Comparison of ENCODE assay signal across 8 cellular contexts in genomic region chr19:52028780-52029123, GRCh38. TPM values are rescaled to one million over a fixed set of nuclear protein-coding genes. Genes with fewer than 3 reads are reported as not detected.
DNase-seq lines count a peak whose midpoint lies in the region; ATAC-seq and TF ChIP-seq lines count a peak whose summit lies in the region.

No MANE protein-coding gene starts in this region.

- H3K4me2 ChIP-seq in DND-41 (ENCODE audit: insufficient read depth, low read length) (peak overlapping the region; percentile 66), OCI-LY7 (ENCODE audit: low read length) (peak overlapping the region; percentile 62)

- POLR2A ChIA-PET in HEK293 (lab: Yijun Ruan, JAX) (interaction anchor here (1.0 to 1.7 kb wide), 4 partner anchors 9 to 161 kb away, joined by 4 to 8 read pairs (median 7); partner anchors contain the start of genes PPP2R1A, ZNF432 and ZNF615), OCI-LY7 (lab: Charles Lee) (no interaction called here)

- peak overlapping the region; percentile 68 to 87 for H3K4me3 ChIP-seq in DND-41 (ENCODE audit: low read depth in 1 of 2, low read length in 2 of 2)
- peak overlapping the region; percentile 86 for H3K4me3 ChIP-seq in HEK293 (ENCODE audit: low read depth, low read length)
- H3K4me3 ChIP-seq in OCI-LY7 (ENCODE audit: low read depth, low read length, poor library complexity, severe bottlenecking), result peak overlapping the region; percentile 76
- H3K4me3 ChIP-seq in esophagus (ENCODE audit: low read depth in 1 of 2, low read length in 2 of 2), result peak overlapping the region; percentile 84 to 89

- DNase-seq in DND-41 (no peak), OCI-LY7 (ENCODE audit: low spot score) (no peak), omental fat pad (ENCODE audit: low spot score) (no peak), NCI-H187 (lab: John Stamatoyannopoulos, UW) (no peak), cerebellar nuclear complex (lab: John Stamatoyannopoulos, UW) (no peak)
- DNase-seq in stimulated activated CD4-positive, alpha-beta T cell treated with anti-CD3 and anti-CD28 coated beads, Interleukin-2, amount 100 ng/mL, for 48 hours, result no peak

- H3K27ac ChIP-seq in DND-41 (ENCODE audit: low read length) (peak overlapping the region; percentile 89), HEK293 (ENCODE audit: extremely low read depth, low read depth, low read length) (peak overlapping the region; percentile 79), OCI-LY7 (ENCODE audit: low read depth, low read length, poor library complexity, severe bottlenecking) (peak overlapping the region; percentile 62), esophagus (ENCODE audit: low read depth in 2 of 2, low read length in 1 of 2) (peak overlapping the region; percentile 89 to 99)

- intact Hi-C loops in OCI-LY7 (cut with micrococcal nuclease; ENCODE audit: unreplicated experiment), result loop anchor here (1.0 to 2.0 kb wide), 2 partner anchors 42 to 268 kb away; partner anchors contain the start of genes ZNF350 and ZNF480

- H3K4me1 ChIP-seq in DND-41 (ENCODE audit: insufficient read depth, low read length) (peaks cover 28% of the 10 kb centered on the region), HEK293 (ENCODE audit: control insufficient read depth, insufficient read depth, low read length) (no peaks in the 10 kb centered on the region), OCI-LY7 (ENCODE audit: insufficient read depth, low read length, poor library complexity, severe bottlenecking) (peaks cover 10% of the 10 kb centered on the region), esophagus (ENCODE audit: control insufficient read depth in 2 of 2, insufficient read depth in 2 of 2, low read length in 1 of 2) (no peaks in the 10 kb centered on the region)

- H3K9me3 ChIP-seq in DND-41 (ENCODE audit: insufficient read depth, low read length, severe bottlenecking), result peaks cover 52% of the 10 kb centered on the region
- no peaks in the 10 kb centered on the region; the same call in none of the 2 replicates for H3K9me3 ChIP-seq in HEK293 (ENCODE audit: control insufficient read depth, insufficient read depth, low read depth, low read length)
- H3K9me3 ChIP-seq in OCI-LY7 (ENCODE audit: low read length), result peaks cover 32% of the 10 kb centered on the region; the same call in 1 of the 2 replicates
- H3K9me3 ChIP-seq in esophagus (ENCODE audit: control insufficient read depth in 2 of 2, insufficient read depth in 1 of 2, low read depth in 1 of 2, low read length in 1 of 2), result peaks cover 4 to 18% of the 10 kb centered on the region in 2 donors

- 16 to 17% methylated on average over 5 of the region's 5 CpGs for WGBS in esophagus, 2 donors

- TSS peak; percentile 80 for BruUV-seq in OCI-LY7 (replicated peaks; lab: Mats Ljungman, UMichigan)

- no peaks in the 10 kb centered on the region for H3K9me2 ChIP-seq in OCI-LY7 (ENCODE audit: insufficient read depth, low read length)

- CTCF ChIA-PET in HEK293 (lab: Yijun Ruan, JAX), result no interaction called here
- CTCF ChIA-PET in OCI-LY7 (lab: Charles Lee; ENCODE audit: unreplicated experiment), result no interaction called here

- H3K27me3 ChIP-seq in DND-41 (ENCODE audit: insufficient read depth, low read length, poor library complexity), result no peaks in the 10 kb centered on the region
- H3K27me3 ChIP-seq in esophagus (ENCODE audit: control insufficient read depth in 1 of 2, insufficient read depth in 2 of 2, low read length in 2 of 2), result no peaks in the 10 kb centered on the region

- no peaks in the 10 kb centered on the region for H4K20me1 ChIP-seq in DND-41 (ENCODE audit: insufficient read depth, low read length)
- no peaks in the 10 kb centered on the region for H4K20me1 ChIP-seq in OCI-LY7 (ENCODE audit: insufficient read depth, low read length)

- H2AFZ ChIP-seq in DND-41 (ENCODE audit: low read depth, low read length) (peak overlapping the region; percentile 96), OCI-LY7 (ENCODE audit: low read length) (peak overlapping the region; percentile 80)

- H3K79me2 ChIP-seq in DND-41 (ENCODE audit: insufficient read depth, low read length) (peaks cover 55% of the 10 kb centered on the region), OCI-LY7 (ENCODE audit: insufficient read depth, low read depth, low read length) (peaks cover 27% of the 10 kb centered on the region; the same call in 1 of the 2 replicates)

- TF ChIP-seq CTCF in DND-41 (IDR thresholded peaks at IDR 0.05; ENCODE audit: borderline replicate concordance, extremely low read depth, low read length, poor library complexity, severe bottlenecking) (no peak), HEK293 (tag by site-specific recombination; IDR thresholded peaks at IDR 0.05) (no peak), OCI-LY7 (conservative IDR thresholded peaks at IDR 0.05; ENCODE audit: low read length) (no peak), omental fat pad (IDR thresholded peaks at IDR 0.05) (no peak)

- ATAC-seq in DND-41 (ENCODE audit: insufficient read depth, low read depth), result peak; percentile 53
- peak; percentile 20 for ATAC-seq in omental fat pad (ENCODE audit: low FRiP score)

- peak overlapping the region; percentile 84 for H3K9ac ChIP-seq in DND-41 (ENCODE audit: low read depth, low read length)

- H3K36me3 ChIP-seq in DND-41 (ENCODE audit: insufficient read depth, low read length) (peaks cover 66% of the 10 kb centered on the region), HEK293 (ENCODE audit: control insufficient read depth in 2 of 2, insufficient read depth in 1 of 2, low read length in 2 of 2) (peaks cover 16 to 41% of the 10 kb centered on the region in 2 experiments), OCI-LY7 (ENCODE audit: insufficient read depth, low read length) (peaks cover 59% of the 10 kb centered on the region), esophagus (ENCODE audit: control insufficient read depth in 2 of 2, insufficient read depth in 2 of 2, low read length in 1 of 2) (peaks cover under 1 to 13% of the 10 kb centered on the region in 2 donors)

TF ChIP-seq in HEK293, 187 proteins besides CTCF, POLR2A, EP300 and RAD21:
- no peak for TF ChIP-seq ZNF76 (tag by site-specific recombination; IDR thresholded peaks at IDR 0.05; ENCODE audit: borderline replicate concordance, low read depth)
- TF ChIP-seq ZNF146 (tag by site-specific recombination; IDR thresholded peaks at IDR 0.05), result no peak
- TF ChIP-seq ZNF707 (tag by site-specific recombination; IDR thresholded peaks at IDR 0.05), result no peak
- TF ChIP-seq MEIS1 (CRISPR knock-in tag; IDR thresholded peaks at IDR 0.05; ENCODE audit: borderline replicate concordance), result no peak
- peak; percentile 70; the same call in 1 of the 2 replicates for TF ChIP-seq PRDM10 (tag by site-specific recombination; IDR thresholded peaks at IDR 0.05)

RNA-seq across cellular contexts. Expression of gene ZNF614, which starts 0.6 kb away (rescaled TPM):
- total RNA-seq in OCI-LY7 (2014; rRNA removed; shearing (Covaris generic)), result 10.0 and 11.2 TPM in 2 replicates
- total RNA-seq in OCI-LY7 (2022) (8.9 and 9.0 TPM in 2 replicates), omental fat pad (10 to 100 TPM in 1 of 4 donors, 1 to 10 TPM in 3; 6.8 to 12.7 (median 8.3) TPM)
- 1 to 10 TPM; 1.0 to 2.6 TPM for polyA plus RNA-seq in esophagus

RNA-seq across cellular contexts. Expression of gene ZNF432, which starts 19.9 kb away (rescaled TPM):
- not detected in 2 replicates for total RNA-seq in OCI-LY7 (2014; rRNA removed; shearing (Covaris generic))
- total RNA-seq in OCI-LY7 (2022) (not detected in 2 replicates), omental fat pad (10 to 100 TPM in 3 of 4 donors, 1 to 10 TPM in 1; 7.3 to 15.3 (median 11.7) TPM)
- 10 to 100 TPM in 1 of 2 donors, 1 to 10 TPM in 1; 6.8 to 10.1 TPM for polyA plus RNA-seq in esophagus

RNA-seq across cellular contexts. Expression of gene ZNF615, which starts 20.7 kb away (rescaled TPM):
- total RNA-seq in OCI-LY7 (2014; rRNA removed; shearing (Covaris generic)), result 0.03 TPM in 1 of 2 replicates, not detected in the other
- total RNA-seq in OCI-LY7 (2022), result not detected in 2 replicates
- 1 to 10 TPM; 1.9 to 3.1 TPM for polyA plus RNA-seq in esophagus
- 10 to 100 TPM in 1 of 4 donors, 1 to 10 TPM in 3; 7.0 to 12.8 (median 8.6) TPM for total RNA-seq in omental fat pad

RNA-seq across cellular contexts. Expression of gene ZNF350, which starts 42.1 kb away (rescaled TPM):
- 3.1 and 5.2 TPM in 2 replicates for total RNA-seq in OCI-LY7 (2014; rRNA removed; shearing (Covaris generic))
- 4.9 and 6.2 TPM in 2 replicates for total RNA-seq in OCI-LY7 (2022)
- 1 to 10 TPM; 5.1 to 6.4 TPM for polyA plus RNA-seq in esophagus
- 10 to 100 TPM in 1 of 4 donors, 1 to 10 TPM in 3; 8.3 to 15.4 (median 8.7) TPM for total RNA-seq in omental fat pad

Comparison
In these comparisons a context has a peak if more than half of its experiments do, and no peak if none do; other contexts are left out.
1. RNA of gene ZNF432, which starts 19.9 kb away (total RNA-seq): 7.3 to 15.3 TPM in omental fat pad; not detected in OCI-LY7; every median in the first group is over 4 times any median in the second.
2. RNA of gene ZNF615, which starts 20.7 kb away (total RNA-seq): 7.0 to 12.8 TPM in omental fat pad; 0.03 TPM in OCI-LY7; every median in the first group is over 4 times any median in the second.
3. Peak in every context shown above with its lines, with median percentiles within 50 percentile points of each other: H3K27ac ChIP-seq and H3K4me3 ChIP-seq.